28 cellular contexts compared by ENCODE assay signal in the genomic region with DNA sequence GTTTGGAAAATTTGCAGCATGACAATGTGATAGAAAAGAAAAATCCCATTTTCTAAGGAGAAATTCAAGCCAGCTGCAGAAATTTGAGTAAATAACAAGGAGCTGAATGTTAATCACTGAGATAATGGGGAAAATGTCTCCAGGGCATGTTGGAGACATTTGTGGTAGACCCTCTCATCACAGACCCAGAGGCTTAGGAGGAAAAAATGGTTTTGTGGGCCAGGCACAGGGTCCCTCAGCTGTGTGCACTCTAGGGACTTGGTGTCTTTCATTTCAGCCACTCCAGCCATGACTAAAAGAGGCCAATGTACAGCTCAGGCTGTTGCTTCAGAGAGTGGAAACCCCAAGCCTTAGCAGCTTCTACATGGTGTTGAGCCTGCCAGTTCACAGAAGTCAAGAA.
"Had no signal": no experiment of that assay in that cellular context is flagged by ENCODE, and none has a peak within 500 bp of the region (broad histone marks: within the 10 kb centered on the region; RNA-seq: fewer than 3 reads in every experiment).

No MANE protein-coding gene starts in this region.

- H3K27ac ChIP-seq: colonic mucosa, coronary artery, dorsolateral prefrontal cortex, epithelial cell of prostate, esophagus muscularis mucosa, esophagus squamous epithelium, foreskin keratinocyte, gastrocnemius medialis, gastroesophageal sphincter, heart left ventricle, heart right ventricle, hepatocyte had no signal

- H3K79me2 ChIP-seq: hepatocyte had no signal

- H3K36me3 ChIP-seq: colonic mucosa, esophagus muscularis mucosa, esophagus squamous epithelium, gastrocnemius medialis, gastroesophageal sphincter, heart left ventricle, heart right ventricle had no signal

- H3K4me1 ChIP-seq: colonic mucosa, esophagus muscularis mucosa, esophagus squamous epithelium, foreskin keratinocyte, gastrocnemius medialis, gastroesophageal sphincter, heart left ventricle, heart right ventricle had no signal

- H2AFZ ChIP-seq: hepatocyte had no signal

- H3K4me2 ChIP-seq: hepatocyte had no signal

- DNase-seq: colonic mucosa; cortex of kidney; dermis blood vessel endothelial cell; dorsolateral prefrontal cortex; effector CD4-positive, alpha-beta T cell; effector CD8-positive, alpha-beta T cell; effector memory CD4-positive, alpha-beta T cell; effector memory CD8-positive, alpha-beta T cell; endodermal cell; erythroblast; esophagus squamous epithelium; foreskin fibroblast; foreskin keratinocyte; foreskin melanocyte; gastrocnemius medialis; glutamatergic neuron; head of caudate nucleus; heart left ventricle; heart right ventricle had no signal

- H3K4me3 ChIP-seq: colonic mucosa, coronary artery, dorsolateral prefrontal cortex, esophagus muscularis mucosa, esophagus squamous epithelium, gastrocnemius medialis, gastroesophageal sphincter, heart left ventricle, heart right ventricle, hepatocyte had no signal

- ATAC-seq: effector memory CD8-positive, alpha-beta T cell; esophagus mucosa; foreskin keratinocyte; gastrocnemius medialis; gastroesophageal sphincter; heart left ventricle; heart right ventricle had no signal

- H3K27me3 ChIP-seq: colonic mucosa, dorsolateral prefrontal cortex, esophagus muscularis mucosa, esophagus squamous epithelium, foreskin keratinocyte, gastrocnemius medialis, gastroesophageal sphincter, heart left ventricle, heart right ventricle, hepatocyte had no signal

- H3K9me3 ChIP-seq: colonic mucosa, esophagus muscularis mucosa, esophagus squamous epithelium, gastroesophageal sphincter had no signal

- FAIRE-seq: endometrium, endothelial cell of umbilical vein, frontal cortex had no signal
